In genomic region chr19:5079410-5079774, GRCh38 we compare ENCODE assay signal across 18 cellular contexts.
"Had no signal": no experiment of that assay in that cellular context is flagged by ENCODE, and none has a peak within 500 bp of the region (broad histone marks: within the 10 kb centered on the region; RNA-seq: fewer than 3 reads in every experiment).

No MANE protein-coding gene starts in this region.

- ATAC-seq: activated CD8-positive, alpha-beta memory T cell treated with anti-CD3 and anti-CD28 coated beads, Interleukin-2, amount 10 ng/mL, durations not matched to agents 7 days and 5 days; activated naive CD4-positive, alpha-beta T cell treated with anti-CD3 and anti-CD28 coated beads, Interleukin-2, amount 50 U/mL, for 72 hours; activated T-cell treated with anti-CD3 and anti-CD28 coated beads, Interleukin-2, amount 50 U/mL, for 72 hours; effector memory CD8-positive, alpha-beta T cell; gastroesophageal sphincter; mucosa of descending colon; natural killer cell treated with Interleukin-12 subunit alpha and Interleukin-12 subunit beta and Interleukin-15 and Interleukin-18, amount 100 ng/mL, for 72 hours had no signal

- H3K4me3 ChIP-seq: coronary artery, gastroesophageal sphincter, mucosa of descending colon, ovary, testis, transverse colon had no signal

- H3K27ac ChIP-seq: coronary artery, gastroesophageal sphincter, ovary, testis, transverse colon had no signal

- H3K36me3 ChIP-seq: ovary had no signal

- DNase-seq: activated CD4-positive, alpha-beta memory T cell treated with anti-CD3 and anti-CD28 coated beads, Interleukin-2, amount 10 ng/mL, durations not matched to agents 7 days and 5 days; activated CD4-positive, alpha-beta T cell treated with anti-CD3 and anti-CD28 coated beads for 1 hour; activated CD4-positive, alpha-beta T cell treated with anti-CD3 and anti-CD28 coated beads, Interleukin-2, amount 10 ng/mL, durations not matched to agents 7 days and 5 days; activated CD8-positive, alpha-beta memory T cell treated with anti-CD3 and anti-CD28 coated beads, Interleukin-2, amount 10 ng/mL, durations not matched to agents 7 days and 5 days; activated naive CD4-positive, alpha-beta T cell; activated T-cell treated with anti-CD3 and anti-CD28 coated beads, Interleukin-2, amount 50 U/mL, for 72 hours; effector memory CD8-positive, alpha-beta T cell; left cardiac atrium; mucosa of descending colon; ovary; stimulated activated naive CD4-positive, alpha-beta T cell; T-helper 9 cell; testis; transverse colon had no signal

- H3K9me3 ChIP-seq: gastroesophageal sphincter, mucosa of descending colon, ovary, testis, transverse colon had no signal

- H3K27me3 ChIP-seq: gastroesophageal sphincter, ovary, testis, transverse colon had no signal
